Comparison of ENCODE assay signal across 1 cellular context in the genomic region with DNA sequence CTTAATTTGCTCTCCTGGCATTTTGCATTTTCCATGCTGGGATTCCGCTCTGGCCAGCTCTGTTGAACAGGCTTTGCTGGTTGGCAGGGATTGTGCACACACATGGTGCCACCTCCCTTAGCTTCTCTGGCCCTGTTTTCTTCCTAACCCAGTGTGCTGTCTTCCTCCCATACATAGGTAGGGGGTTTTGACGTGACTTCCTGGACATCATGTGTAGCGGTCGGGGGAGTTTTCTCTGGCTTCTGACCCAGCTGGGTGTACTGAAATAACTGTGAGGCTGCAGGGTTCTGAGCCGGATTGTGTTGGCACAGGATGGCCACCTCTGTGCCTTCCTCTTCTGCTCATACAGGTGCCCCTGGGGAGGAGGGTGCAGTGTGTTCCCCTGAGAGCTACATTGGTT.
TF ChIP-seq lines count a peak whose summit lies in the region.

No MANE protein-coding gene starts in this region.

TF ChIP-seq in SK-N-SH, 30 proteins besides CTCF, POLR2A, EP300 and RAD21:
- TF ChIP-seq, protein P1, sequence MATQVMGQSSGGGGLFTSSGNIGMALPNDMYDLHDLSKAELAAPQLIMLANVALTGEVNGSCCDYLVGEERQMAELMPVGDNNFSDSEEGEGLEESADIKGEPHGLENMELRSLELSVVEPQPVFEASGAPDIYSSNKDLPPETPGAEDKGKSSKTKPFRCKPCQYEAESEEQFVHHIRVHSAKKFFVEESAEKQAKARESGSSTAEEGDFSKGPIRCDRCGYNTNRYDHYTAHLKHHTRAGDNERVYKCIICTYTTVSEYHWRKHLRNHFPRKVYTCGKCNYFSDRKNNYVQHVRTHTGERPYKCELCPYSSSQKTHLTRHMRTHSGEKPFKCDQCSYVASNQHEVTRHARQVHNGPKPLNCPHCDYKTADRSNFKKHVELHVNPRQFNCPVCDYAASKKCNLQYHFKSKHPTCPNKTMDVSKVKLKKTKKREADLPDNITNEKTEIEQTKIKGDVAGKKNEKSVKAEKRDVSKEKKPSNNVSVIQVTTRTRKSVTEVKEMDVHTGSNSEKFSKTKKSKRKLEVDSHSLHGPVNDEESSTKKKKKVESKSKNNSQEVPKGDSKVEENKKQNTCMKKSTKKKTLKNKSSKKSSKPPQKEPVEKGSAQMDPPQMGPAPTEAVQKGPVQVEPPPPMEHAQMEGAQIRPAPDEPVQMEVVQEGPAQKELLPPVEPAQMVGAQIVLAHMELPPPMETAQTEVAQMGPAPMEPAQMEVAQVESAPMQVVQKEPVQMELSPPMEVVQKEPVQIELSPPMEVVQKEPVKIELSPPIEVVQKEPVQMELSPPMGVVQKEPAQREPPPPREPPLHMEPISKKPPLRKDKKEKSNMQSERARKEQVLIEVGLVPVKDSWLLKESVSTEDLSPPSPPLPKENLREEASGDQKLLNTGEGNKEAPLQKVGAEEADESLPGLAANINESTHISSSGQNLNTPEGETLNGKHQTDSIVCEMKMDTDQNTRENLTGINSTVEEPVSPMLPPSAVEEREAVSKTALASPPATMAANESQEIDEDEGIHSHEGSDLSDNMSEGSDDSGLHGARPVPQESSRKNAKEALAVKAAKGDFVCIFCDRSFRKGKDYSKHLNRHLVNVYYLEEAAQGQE (IDR thresholded peaks at IDR 0.05; ENCODE audit: low read depth, low read length), result no peak
- TF ChIP-seq NRF1 (IDR thresholded peaks at IDR 0.05; ENCODE audit: low read depth, low read length), result no peak
- no peak for TF ChIP-seq CHD2 (IDR thresholded peaks at IDR 0.05; ENCODE audit: low read length, partially characterized antibody)
- TF ChIP-seq RCOR1 (IDR thresholded peaks at IDR 0.05; ENCODE audit: low read length), result no peak
- TF ChIP-seq, protein P2, sequence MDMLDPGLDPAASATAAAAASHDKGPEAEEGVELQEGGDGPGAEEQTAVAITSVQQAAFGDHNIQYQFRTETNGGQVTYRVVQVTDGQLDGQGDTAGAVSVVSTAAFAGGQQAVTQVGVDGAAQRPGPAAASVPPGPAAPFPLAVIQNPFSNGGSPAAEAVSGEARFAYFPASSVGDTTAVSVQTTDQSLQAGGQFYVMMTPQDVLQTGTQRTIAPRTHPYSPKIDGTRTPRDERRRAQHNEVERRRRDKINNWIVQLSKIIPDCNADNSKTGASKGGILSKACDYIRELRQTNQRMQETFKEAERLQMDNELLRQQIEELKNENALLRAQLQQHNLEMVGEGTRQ (IDR thresholded peaks at IDR 0.05; ENCODE audit: borderline replicate concordance, low read depth, low read length), result no peak
- TF ChIP-seq FOXJ3 (CRISPR knock-in tag; IDR thresholded peaks at IDR 0.05), result no peak
- TF ChIP-seq, protein P3, sequence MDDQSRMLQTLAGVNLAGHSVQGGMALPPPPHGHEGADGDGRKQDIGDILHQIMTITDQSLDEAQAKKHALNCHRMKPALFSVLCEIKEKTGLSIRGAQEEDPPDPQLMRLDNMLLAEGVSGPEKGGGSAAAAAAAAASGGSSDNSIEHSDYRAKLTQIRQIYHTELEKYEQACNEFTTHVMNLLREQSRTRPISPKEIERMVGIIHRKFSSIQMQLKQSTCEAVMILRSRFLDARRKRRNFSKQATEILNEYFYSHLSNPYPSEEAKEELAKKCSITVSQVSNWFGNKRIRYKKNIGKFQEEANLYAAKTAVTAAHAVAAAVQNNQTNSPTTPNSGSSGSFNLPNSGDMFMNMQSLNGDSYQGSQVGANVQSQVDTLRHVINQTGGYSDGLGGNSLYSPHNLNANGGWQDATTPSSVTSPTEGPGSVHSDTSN (IDR thresholded peaks at IDR 0.05), result no peak
- TF ChIP-seq, protein P4, sequence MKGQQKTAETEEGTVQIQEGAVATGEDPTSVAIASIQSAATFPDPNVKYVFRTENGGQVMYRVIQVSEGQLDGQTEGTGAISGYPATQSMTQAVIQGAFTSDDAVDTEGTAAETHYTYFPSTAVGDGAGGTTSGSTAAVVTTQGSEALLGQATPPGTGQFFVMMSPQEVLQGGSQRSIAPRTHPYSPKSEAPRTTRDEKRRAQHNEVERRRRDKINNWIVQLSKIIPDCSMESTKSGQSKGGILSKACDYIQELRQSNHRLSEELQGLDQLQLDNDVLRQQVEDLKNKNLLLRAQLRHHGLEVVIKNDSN (IDR thresholded peaks at IDR 0.05; ENCODE audit: borderline replicate concordance, low read depth), result no peak
- TF ChIP-seq TCF12 (IDR thresholded peaks at IDR 0.05), result no peak
- TF ChIP-seq TEAD4 (IDR thresholded peaks at IDR 0.05; ENCODE audit: borderline replicate concordance, insufficient read depth), result no peak
- TF ChIP-seq NFIC (IDR thresholded peaks at IDR 0.05; ENCODE audit: borderline replicate concordance), result no peak
- TF ChIP-seq MXI1 (IDR thresholded peaks at IDR 0.05; ENCODE audit: low read depth, low read length), result no peak
- TF ChIP-seq, protein P5, sequence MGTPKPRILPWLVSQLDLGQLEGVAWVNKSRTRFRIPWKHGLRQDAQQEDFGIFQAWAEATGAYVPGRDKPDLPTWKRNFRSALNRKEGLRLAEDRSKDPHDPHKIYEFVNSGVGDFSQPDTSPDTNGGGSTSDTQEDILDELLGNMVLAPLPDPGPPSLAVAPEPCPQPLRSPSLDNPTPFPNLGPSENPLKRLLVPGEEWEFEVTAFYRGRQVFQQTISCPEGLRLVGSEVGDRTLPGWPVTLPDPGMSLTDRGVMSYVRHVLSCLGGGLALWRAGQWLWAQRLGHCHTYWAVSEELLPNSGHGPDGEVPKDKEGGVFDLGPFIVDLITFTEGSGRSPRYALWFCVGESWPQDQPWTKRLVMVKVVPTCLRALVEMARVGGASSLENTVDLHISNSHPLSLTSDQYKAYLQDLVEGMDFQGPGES (IDR thresholded peaks at IDR 0.05; ENCODE audit: low read depth, low read length), result no peak
- TF ChIP-seq, protein P6, sequence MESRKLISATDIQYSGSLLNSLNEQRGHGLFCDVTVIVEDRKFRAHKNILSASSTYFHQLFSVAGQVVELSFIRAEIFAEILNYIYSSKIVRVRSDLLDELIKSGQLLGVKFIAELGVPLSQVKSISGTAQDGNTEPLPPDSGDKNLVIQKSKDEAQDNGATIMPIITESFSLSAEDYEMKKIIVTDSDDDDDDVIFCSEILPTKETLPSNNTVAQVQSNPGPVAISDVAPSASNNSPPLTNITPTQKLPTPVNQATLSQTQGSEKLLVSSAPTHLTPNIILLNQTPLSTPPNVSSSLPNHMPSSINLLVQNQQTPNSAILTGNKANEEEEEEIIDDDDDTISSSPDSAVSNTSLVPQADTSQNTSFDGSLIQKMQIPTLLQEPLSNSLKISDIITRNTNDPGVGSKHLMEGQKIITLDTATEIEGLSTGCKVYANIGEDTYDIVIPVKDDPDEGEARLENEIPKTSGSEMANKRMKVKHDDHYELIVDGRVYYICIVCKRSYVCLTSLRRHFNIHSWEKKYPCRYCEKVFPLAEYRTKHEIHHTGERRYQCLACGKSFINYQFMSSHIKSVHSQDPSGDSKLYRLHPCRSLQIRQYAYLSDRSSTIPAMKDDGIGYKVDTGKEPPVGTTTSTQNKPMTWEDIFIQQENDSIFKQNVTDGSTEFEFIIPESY (IDR thresholded peaks at IDR 0.05; ENCODE audit: borderline replicate concordance, low read depth), result no peak
- TF ChIP-seq, protein P7, sequence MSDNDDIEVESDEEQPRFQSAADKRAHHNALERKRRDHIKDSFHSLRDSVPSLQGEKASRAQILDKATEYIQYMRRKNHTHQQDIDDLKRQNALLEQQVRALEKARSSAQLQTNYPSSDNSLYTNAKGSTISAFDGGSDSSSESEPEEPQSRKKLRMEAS (IDR thresholded peaks at IDR 0.05; ENCODE audit: low read depth), result no peak
- TF ChIP-seq POLR2AphosphoS5 (IDR thresholded peaks at IDR 0.05; ENCODE audit: low read depth, low read length), result no peak
- TF ChIP-seq TAF1 (IDR thresholded peaks at IDR 0.05; ENCODE audit: borderline replicate concordance, low read depth, low read length), result no peak
- no peak for TF ChIP-seq GATA2 (CRISPR knock-in tag; IDR thresholded peaks at IDR 0.05)
- TF ChIP-seq GABPA (IDR thresholded peaks at IDR 0.05; ENCODE audit: low read depth), result no peak
